ENCODE assay signal across 9 cellular contexts in the genomic region with DNA sequence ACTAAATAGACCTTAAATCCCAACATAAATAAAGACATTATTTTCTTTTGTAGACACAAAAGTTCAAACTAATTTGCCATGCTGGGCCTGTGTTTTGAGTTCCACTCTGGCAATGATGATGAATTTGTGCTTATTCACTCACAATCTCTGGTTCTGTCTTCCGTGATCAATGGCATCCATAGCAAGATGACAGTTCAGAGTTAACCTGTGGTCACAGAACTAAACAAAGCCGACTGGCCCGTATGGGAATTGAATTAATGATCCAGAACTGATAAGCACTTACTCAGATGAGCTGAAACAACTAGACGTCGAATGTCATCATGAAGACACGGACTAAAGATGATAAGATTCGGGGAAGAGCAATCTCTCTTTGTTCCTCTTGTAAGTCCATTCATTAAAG.
"Had no signal": no experiment of that assay in that cellular context is flagged by ENCODE, and none has a peak within 500 bp of the region (broad histone marks: within the 10 kb centered on the region; RNA-seq: fewer than 3 reads in every experiment).

No MANE protein-coding gene starts in this region.

- DNase-seq: H9, HCEC 1CT, IMR-90, KG1 had no signal

- H2AFZ ChIP-seq: GM23338 had no signal

- H3K4me2 ChIP-seq: GM23338 had no signal

- H3K4me3 ChIP-seq: GM23338, K562 had no signal

- H3K9me3 Mint-ChIP-seq: GM23338, H9 had no signal

- H3K4me3 Mint-ChIP-seq: GM23338, H9 had no signal

- H3K4me1 Mint-ChIP-seq: GM23338, H9 had no signal

- ATAC-seq: GM23338, K562 had no signal

- H3K27ac Mint-ChIP-seq: GM23338, H9 had no signal

- FAIRE-seq: H1, H54, HTR-8/SVneo, K562 had no signal
